ENCODE assay signal across 8 cellular contexts in the genomic region with DNA sequence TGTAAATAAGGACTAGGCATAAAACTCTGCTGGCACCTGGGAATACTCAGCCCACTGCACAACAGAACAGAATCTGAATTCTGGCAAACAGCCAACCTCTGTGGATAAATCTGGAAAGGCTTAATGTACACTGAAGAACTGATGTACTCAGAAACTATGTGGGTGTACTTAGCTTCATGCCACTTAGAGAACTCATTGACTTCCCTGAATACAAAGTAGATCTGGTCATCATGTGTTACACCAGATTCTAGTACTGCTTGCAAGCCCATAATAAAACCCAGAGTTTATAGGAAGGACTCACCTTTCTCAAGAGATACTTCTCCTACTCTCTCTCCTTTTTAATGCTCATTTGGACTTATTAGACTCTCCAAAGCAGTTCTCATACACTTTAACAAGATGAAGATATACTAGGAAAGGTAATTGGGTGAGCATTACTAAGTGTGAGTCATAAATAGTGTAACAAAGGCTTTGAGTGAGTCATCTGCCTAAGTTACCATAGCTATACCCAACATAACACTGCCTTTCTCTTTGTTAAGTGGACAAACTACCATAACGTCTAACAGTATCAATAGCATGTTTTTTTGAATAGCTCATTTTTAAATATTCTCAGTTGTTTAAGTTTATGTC.
DNase-seq lines count a peak whose midpoint lies in the region; ATAC-seq lines count a peak whose summit lies in the region.

No MANE protein-coding gene starts in this region.

- peaks cover 2% of the 10 kb centered on the region for H3K36me3 Mint-ChIP-seq in activated CD8-positive, alpha-beta memory T cell treated with anti-CD3 and anti-CD28 coated beads, Interleukin-2, amount 10 ng/mL, durations not matched to agents 7 days and 5 days

- peak; percentile 80 for ATAC-seq in activated CD8-positive, alpha-beta memory T cell treated with anti-CD3 and anti-CD28 coated beads, Interleukin-2, amount 10 ng/mL, durations not matched to agents 7 days and 5 days
- ATAC-seq in HG03280 (IDR thresholded peaks at IDR 0.05; ENCODE audit: unreplicated experiment), result peak; percentile 67
- peak; percentile 100 for ATAC-seq in esophagus mucosa

- H3K9ac ChIP-seq in skeletal muscle satellite cell (ENCODE audit: low read depth, low read length), result peak overlapping the region; percentile 14

- H3K9me3 Mint-ChIP-seq in activated CD8-positive, alpha-beta memory T cell treated with anti-CD3 and anti-CD28 coated beads, Interleukin-2, amount 10 ng/mL, durations not matched to agents 7 days and 5 days (ENCODE audit: low read depth), result peaks cover 4% of the 10 kb centered on the region

- H3K4me1 Mint-ChIP-seq in activated CD8-positive, alpha-beta memory T cell treated with anti-CD3 and anti-CD28 coated beads, Interleukin-2, amount 10 ng/mL, durations not matched to agents 7 days and 5 days, result peaks cover 7% of the 10 kb centered on the region

- H3K27me3 Mint-ChIP-seq in activated CD8-positive, alpha-beta memory T cell treated with anti-CD3 and anti-CD28 coated beads, Interleukin-2, amount 10 ng/mL, durations not matched to agents 7 days and 5 days, result no peaks in the 10 kb centered on the region

- no peaks in the 10 kb centered on the region for H3K36me3 ChIP-seq in skeletal muscle satellite cell (ENCODE audit: insufficient read depth, low read length)

- peak overlapping the region; percentile 34 for H3K4me2 ChIP-seq in skeletal muscle satellite cell (ENCODE audit: low read length)

- no peak overlapping the region for H3K27ac Mint-ChIP-seq in activated CD8-positive, alpha-beta memory T cell treated with anti-CD3 and anti-CD28 coated beads, Interleukin-2, amount 10 ng/mL, durations not matched to agents 7 days and 5 days

- no peak for DNase-seq in activated CD8-positive, alpha-beta memory T cell treated with anti-CD3 and anti-CD28 coated beads, Interleukin-2, amount 10 ng/mL, durations not matched to agents 7 days and 5 days
- no peak for DNase-seq in activated CD8-positive, alpha-beta memory T cell treated with anti-CD3 and anti-CD28 coated beads, Interleukin-2, amount 50 U/mL, for 4 hours
- DNase-seq in NCI-H82 treated with DMSO at 0.1 percent for 48 hours (lab: John Stamatoyannopoulos, UW; ENCODE audit: unreplicated experiment) (peak; percentile 79), medulla oblongata (ENCODE audit: extremely low spot score) (no peak)
- DNase-seq in activated CD4-positive, alpha-beta T cell treated with anti-CD3 and anti-CD28 coated beads, Interleukin-2, amount 50 U/mL, for 4 hours, result no peak

- H3K4me1 ChIP-seq in skeletal muscle satellite cell (ENCODE audit: control insufficient read depth, insufficient read depth, low read length), result peaks cover 21% of the 10 kb centered on the region

- H3K9me3 ChIP-seq in skeletal muscle satellite cell (replicated peaks; ENCODE audit: low read length), result no peaks in the 10 kb centered on the region

- H3K27me3 ChIP-seq in skeletal muscle satellite cell (ENCODE audit: control insufficient read depth, insufficient read depth, low read length), result no peaks in the 10 kb centered on the region

- no peak overlapping the region for H3K4me3 ChIP-seq in skeletal muscle satellite cell (ENCODE audit: low read length)

- no peak overlapping the region for H3K4me3 Mint-ChIP-seq in activated CD8-positive, alpha-beta memory T cell treated with anti-CD3 and anti-CD28 coated beads, Interleukin-2, amount 10 ng/mL, durations not matched to agents 7 days and 5 days

- CTCF ChIA-PET in activated CD8-positive, alpha-beta memory T cell treated with anti-CD3 and anti-CD28 coated beads, Interleukin-2, amount 10 ng/mL, durations not matched to agents 7 days and 5 days (lab: Charles Lee), result interaction anchor here (0.9 to 1.4 kb wide), 4 partner anchors 11 to 365 kb away, joined by 3 to 4 read pairs (median 3); no protein-coding TSS in a partner anchor
